ENCODE assay signal across 10 cellular contexts in genomic region chr11:19938866-19939265, GRCh38.
DNase-seq lines count a peak whose midpoint lies in the region; ATAC-seq lines count a peak whose summit lies in the region.
"Had no signal": no experiment of that assay in that cellular context is flagged by ENCODE, and none has a peak within 500 bp of the region (broad histone marks: within the 10 kb centered on the region; RNA-seq: fewer than 3 reads in every experiment).

No MANE protein-coding gene starts in this region.

- peak; percentile 2 for DNase-seq in SKM-1 treated with dmso at 0.1 percent for 144 hours (lab: John Stamatoyannopoulos, UW; ENCODE audit: unreplicated experiment)
- no peak for DNase-seq in SKM-1 (lab: John Stamatoyannopoulos, UW; ENCODE audit: unreplicated experiment)
- DNase-seq in NOMO-1 treated with DMSO at 0.1 percent for 48 hours (lab: John Stamatoyannopoulos, UW; ENCODE audit: unreplicated experiment) = peak; percentile 64
- no peak for DNase-seq in GM19240 (ENCODE audit: insufficient read length, low spot score)
- DNase-seq in AG08395 (ENCODE audit: low spot score) = no peak
- no peak for DNase-seq in HUDEP-2 (lab: John Stamatoyannopoulos, UW; ENCODE audit: unreplicated experiment in 76 of 76)
- DNase-seq in NCI-H1694 treated with DMSO at 0.1 percent for 48 hours (lab: John Stamatoyannopoulos, UW) = no peak
- DNase-seq: activated B cell treated with CpG ODN at 0.5 μM for 24 hours had no signal

- ATAC-seq in HG02884 (IDR thresholded peaks at IDR 0.05; ENCODE audit: unreplicated experiment) = peak; percentile 38
- ATAC-seq: naive thymus-derived CD8-positive, alpha-beta T cell had no signal

Comparison
In these comparisons a context has a peak if more than half of its experiments do, and no peak if none do; other contexts are left out.
1. DNase-seq: peak in SKM-1 treated with dmso at 0.1 percent for 144 hours (single experiment) and NOMO-1 treated with DMSO at 0.1 percent for 48 hours (single experiment); none in SKM-1 (single experiment), GM19240 (single experiment), AG08395 (single experiment), HUDEP-2 (0 of 76) and NCI-H1694 treated with DMSO at 0.1 percent for 48 hours (single experiment).